13 cellular contexts compared by ENCODE assay signal in the genomic region with DNA sequence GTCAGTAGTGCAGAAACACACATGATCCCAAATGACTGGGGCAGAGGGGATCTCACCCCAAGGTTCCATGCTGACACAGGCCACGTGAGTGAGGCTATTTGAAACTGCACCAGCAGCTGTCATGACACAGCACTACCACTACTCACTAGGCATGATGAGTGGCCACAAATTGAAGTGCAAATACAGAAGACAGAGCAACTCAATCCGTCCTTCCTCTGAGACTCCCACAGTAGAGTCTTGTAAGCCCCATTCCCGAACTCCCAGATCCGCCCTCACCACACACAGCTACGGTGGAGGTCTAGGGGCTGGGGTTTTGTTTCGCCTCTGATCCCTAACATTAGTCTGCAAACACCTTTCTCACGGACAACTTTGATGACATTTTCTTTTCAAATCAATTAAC.
DNase-seq lines count a peak whose midpoint lies in the region; ATAC-seq, FAIRE-seq and TF ChIP-seq lines count a peak whose summit lies in the region.
"Had no signal": no experiment of that assay in that cellular context is flagged by ENCODE, and none has a peak within 500 bp of the region (broad histone marks: within the 10 kb centered on the region; RNA-seq: fewer than 3 reads in every experiment).

No MANE protein-coding gene starts in this region.

- no peak for DNase-seq in GM12864 (ENCODE audit: low read depth)
- peak; percentile 63 for DNase-seq in SHP77 treated with DMSO at 0.1 percent for 48 hours (lab: John Stamatoyannopoulos, UW)
- no peak for DNase-seq in NCI-H2029 treated with DMSO at 0.1 percent for 48 hours (lab: John Stamatoyannopoulos, UW)
- DNase-seq: activated CD4-positive, alpha-beta memory T cell treated with anti-CD3 and anti-CD28 coated beads for 36 hours; cortex of kidney; foreskin fibroblast; NCI-H1694 had no signal

- peak; percentile 10 for TF ChIP-seq CTCF in GM12864 (IDR thresholded peaks at IDR 0.05; ENCODE audit: low read depth, low read length, missing control alignments)

- FAIRE-seq in islet of Langerhans (lab: Jason Lieb, UNC): peak; percentile 65
- FAIRE-seq: D721Med had no signal

- no peak overlapping the region for H3K4me3 ChIP-seq in GM12864 (ENCODE audit: low read depth, low read length)
- H3K4me3 ChIP-seq: tibial nerve had no signal

- ATAC-seq in HG03280 (IDR thresholded peaks at IDR 0.05; ENCODE audit: unreplicated experiment) (peak; percentile 50), HG03432 (IDR thresholded peaks at IDR 0.05; ENCODE audit: unreplicated experiment) (no peak), GM19351 (IDR thresholded peaks at IDR 0.05; ENCODE audit: unreplicated experiment) (no peak)
